In the genomic region with DNA sequence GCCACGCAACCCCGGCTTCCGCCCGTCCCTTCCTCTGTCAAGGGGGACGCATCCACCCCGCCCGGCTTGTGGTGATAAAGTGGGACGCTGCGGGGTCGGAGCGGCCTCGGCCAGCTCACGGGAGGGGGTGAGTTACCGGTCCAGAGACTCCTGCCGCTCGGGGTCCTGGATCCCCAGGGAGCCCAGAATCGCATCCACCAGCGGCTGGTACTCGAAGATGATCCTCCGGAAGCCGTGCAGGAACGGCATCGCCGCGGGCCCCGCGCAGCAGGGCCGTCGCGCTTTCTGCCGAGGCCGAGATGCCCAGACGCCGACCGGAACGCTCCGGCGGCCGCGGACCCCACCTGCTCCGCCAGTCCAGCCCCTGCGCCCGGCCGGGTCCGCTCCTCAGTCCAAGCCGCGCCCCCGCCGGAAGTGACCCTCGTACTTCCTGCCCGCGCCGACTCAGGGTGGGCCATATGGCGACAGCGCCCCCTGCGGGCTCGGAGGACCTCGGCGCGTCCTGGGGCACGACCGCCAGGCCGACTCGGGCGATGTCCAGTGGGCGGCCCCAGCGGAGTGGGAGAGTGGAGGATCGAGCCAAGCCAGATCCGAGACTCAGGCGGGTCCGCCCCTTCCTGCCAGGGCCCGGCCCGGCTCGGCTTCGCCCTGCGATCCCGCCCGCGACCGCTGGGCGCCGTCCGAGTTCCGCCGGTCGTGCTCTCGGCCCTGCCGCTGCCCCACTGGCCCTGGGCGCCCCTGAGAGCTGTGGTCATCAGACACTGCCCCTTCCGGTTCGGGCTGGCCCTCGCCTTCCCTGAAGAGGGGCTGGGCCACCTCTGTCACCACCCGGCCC, we compare ENCODE assay signal across 8 cellular contexts. TPM values are rescaled to one million over a fixed set of nuclear protein-coding genes. Genes with fewer than 3 reads are reported as not detected.
DNase-seq lines count a peak whose midpoint lies in the region; ATAC-seq and TF ChIP-seq lines count a peak whose summit lies in the region.

A gene with protein sequence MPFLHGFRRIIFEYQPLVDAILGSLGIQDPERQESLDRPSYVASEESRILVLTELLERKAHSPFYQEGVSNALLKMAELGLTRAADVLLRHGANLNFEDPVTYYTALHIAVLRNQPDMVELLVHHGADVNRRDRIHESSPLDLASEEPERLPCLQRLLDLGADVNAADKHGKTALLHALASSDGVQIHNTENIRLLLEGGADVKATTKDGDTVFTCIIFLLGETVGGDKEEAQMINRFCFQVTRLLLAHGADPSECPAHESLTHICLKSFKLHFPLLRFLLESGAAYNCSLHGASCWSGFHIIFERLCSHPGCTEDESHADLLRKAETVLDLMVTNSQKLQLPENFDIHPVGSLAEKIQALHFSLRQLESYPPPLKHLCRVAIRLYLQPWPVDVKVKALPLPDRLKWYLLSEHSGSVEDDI (minus strand): TSS at position 401 of the 835 bp plus-strand sequence. CDS start 152 bp downstream, at position 249.

- in situ Hi-C loops in G401 (cut with HindIII; ENCODE audit: low sequenced_read_pairs): no loop called here

- H3K9ac ChIP-seq in subcutaneous abdominal adipose tissue (ENCODE audit: low read length in 5 of 5): peak within 1 kb of the TSS; percentile 82 to 94 (median 90)

- H3K27ac ChIP-seq in foreskin keratinocyte (no peak within 1 kb of the TSS), subcutaneous abdominal adipose tissue (ENCODE audit: low read depth, low read length) (peak within 1 kb of the TSS; percentile 77)

- H3K36me3 ChIP-seq in neuron (ENCODE audit: insufficient read depth, low read length) (peaks cover 24% of the 10 kb centered on the region), subcutaneous abdominal adipose tissue (ENCODE audit: control insufficient read depth in 5 of 5, insufficient read depth in 5 of 5, low read length in 5 of 5) (peaks cover 0 to 28% (median 25%) of the 10 kb centered on the region in 5 donors)

- peak within 1 kb of the TSS; percentile 66 for H3K4me3 ChIP-seq in neuron (ENCODE audit: low read length)
- peak within 1 kb of the TSS; percentile 84 to 98 (median 94) for H3K4me3 ChIP-seq in subcutaneous abdominal adipose tissue (ENCODE audit: low read depth in 1 of 5, low read length in 5 of 5)

- H3K4me1 ChIP-seq in foreskin keratinocyte (peaks cover 7% of the 10 kb centered on the region), neuron (ENCODE audit: insufficient read depth, low read length) (peaks cover 12% of the 10 kb centered on the region), subcutaneous abdominal adipose tissue (ENCODE audit: control insufficient read depth in 5 of 5, insufficient read depth in 5 of 5, low read length in 5 of 5) (peaks cover 10 to 27% (median 26%) of the 10 kb centered on the region in 5 donors)

- DNase-seq in G401 (ENCODE audit: low spot score) (peak; percentile 90), H4 (ENCODE audit: low spot score) (peak; percentile 93), LoVo (ENCODE audit: low spot score) (peak; percentile 92), SIG-M5 (lab: John Stamatoyannopoulos, UW) (peak; percentile 20), activated gamma-delta T cell treated with Interleukin-2 at 50 U/mL for 16 hours (peak; percentile 92), foreskin keratinocyte (peak; percentile 78 to 87)

- peak; percentile 78 for ATAC-seq in foreskin keratinocyte

- H2AFZ ChIP-seq in neuron (ENCODE audit: low read depth, low read length): peak within 1 kb of the TSS; percentile 60

- no peaks in the 10 kb centered on the region for H3K9me3 ChIP-seq in neuron (ENCODE audit: low read length)
- no peaks in the 10 kb centered on the region for H3K9me3 ChIP-seq in subcutaneous abdominal adipose tissue (ENCODE audit: control insufficient read depth in 5 of 5, low read length in 5 of 5)

- H3K27me3 ChIP-seq in foreskin keratinocyte (no peaks in the 10 kb centered on the region), neuron (ENCODE audit: insufficient read depth, low read length) (no peaks in the 10 kb centered on the region), subcutaneous abdominal adipose tissue (ENCODE audit: control insufficient read depth in 5 of 5, insufficient read depth in 4 of 5, low read length in 5 of 5) (no peaks in the 10 kb centered on the region)

- TF ChIP-seq CTCF in foreskin keratinocyte (conservative IDR thresholded peaks at IDR 0.05): peak; percentile 100

RNA-seq across cellular contexts. Expression of the gene that starts here (rescaled TPM):
- total RNA-seq in G401 (2014; rRNA removed; shearing (Covaris generic)): 37.2 and 49.7 TPM in 2 replicates
- 8.3 and 13.3 TPM in 2 replicates for total RNA-seq in H4 (2014; rRNA removed; shearing (Covaris generic))
- total RNA-seq in foreskin keratinocyte: 22.7 and 23.2 TPM in 2 replicates
- 20.0 and 21.2 TPM in 2 replicates for polyA plus RNA-seq in foreskin keratinocyte

Comparison
In these comparisons a context has a peak if more than half of its experiments do, and no peak if none do; other contexts are left out.
1. DNase-seq: peak in every context shown above with its lines; median percentile 93 in H4; 92 in LoVo; 92 in activated gamma-delta T cell treated with Interleukin-2 at 50 U/mL for 16 hours; 90 in G401; 82 in foreskin keratinocyte; 20 in SIG-M5.